ENCODE assay signal across 15 cellular contexts in genomic region chr1:53617382-53618217, GRCh38.
A peak's percentile ranks its signal among the peaks of the same experiment; 100 is the strongest.
DNase-seq lines count a peak whose midpoint lies in the region; TF ChIP-seq lines count a peak whose summit lies in the region.
"Had no signal": no experiment of that assay in that cellular context is flagged by ENCODE, and none has a peak within 500 bp of the region (broad histone marks: within the 10 kb centered on the region; RNA-seq: fewer than 3 reads in every experiment).

No MANE protein-coding gene starts in this region.

- no peak overlapping the region for H3K4me3 ChIP-seq in suprapubic skin
- H3K4me3 ChIP-seq: GM12878, tibial nerve had no signal

- peaks cover 16% of the 10 kb centered on the region for H3K4me1 ChIP-seq in suprapubic skin
- H3K4me1 ChIP-seq: tibial nerve had no signal

- no peaks in the 10 kb centered on the region for H3K9me3 ChIP-seq in suprapubic skin
- H3K9me3 ChIP-seq: tibial nerve had no signal

- H3K4me1 Mint-ChIP-seq in glutamatergic neuron (ENCODE audit: low read depth, unreplicated experiment) = peaks cover 16% of the 10 kb centered on the region
- H3K4me1 Mint-ChIP-seq: activated naive CD4-positive, alpha-beta T cell treated with anti-CD3 and anti-CD28 coated beads, Interleukin-2, amount 50 U/mL, for 24 hours had no signal

- peak overlapping the region; percentile 11 for H3K27ac Mint-ChIP-seq in glutamatergic neuron (ENCODE audit: unreplicated experiment)
- H3K27ac Mint-ChIP-seq: activated naive CD4-positive, alpha-beta T cell treated with anti-CD3 and anti-CD28 coated beads, Interleukin-2, amount 50 U/mL, for 24 hours had no signal

- DNase-seq in activated T-cell treated with anti-CD3 and anti-CD28 coated beads, Interleukin-2, amount 50 U/mL, for 1 hour = peak; percentile 8
- DNase-seq in activated T-cell treated with anti-CD3 and anti-CD28 coated beads, Interleukin-2, amount 50 U/mL, for 48 hours = no peak
- peak; percentile 26 for DNase-seq in activated CD8-positive, alpha-beta memory T cell treated with anti-CD3 and anti-CD28 coated beads, Interleukin-2, amount 50 U/mL, for 48 hours
- no peak for DNase-seq in glutamatergic neuron
- peak; percentile 46 to 53 for DNase-seq in suprapubic skin (ENCODE audit: low spot score in 2 of 2)
- DNase-seq in amniotic stem cell (lab: John Stamatoyannopoulos, UW) = no peak
- no peak for DNase-seq in GF-D8 (lab: John Stamatoyannopoulos, UW)
- no peak for DNase-seq in DMS153 (lab: John Stamatoyannopoulos, UW)
- DNase-seq: ACHN; activated CD4-positive, alpha-beta T cell treated with anti-CD3 and anti-CD28 coated beads, Interleukin-2, amount 50 U/mL, for 48 hours; NCI-H1436 treated with DMSO at 0.1 percent for 48 hours; occipital lobe had no signal

- H3K27ac ChIP-seq in suprapubic skin = peak overlapping the region; percentile 49
- H3K27ac ChIP-seq: tibial nerve had no signal

- no peaks in the 10 kb centered on the region for H3K36me3 ChIP-seq in suprapubic skin
- H3K36me3 ChIP-seq: tibial nerve had no signal

- H3K27me3 Mint-ChIP-seq in glutamatergic neuron (ENCODE audit: unreplicated experiment) = peaks cover 5% of the 10 kb centered on the region
- H3K27me3 Mint-ChIP-seq: activated naive CD4-positive, alpha-beta T cell treated with anti-CD3 and anti-CD28 coated beads, Interleukin-2, amount 50 U/mL, for 24 hours had no signal

- TF ChIP-seq CTCF in glutamatergic neuron (IDR thresholded peaks at IDR 0.05; ENCODE audit: partially characterized antibody, unreplicated experiment) (no peak), suprapubic skin (IDR thresholded peaks at IDR 0.05) (no peak)

- 72% methylated on average over 11 of the region's 11 CpGs for WGBS in suprapubic skin

- no peaks in the 10 kb centered on the region for H3K36me3 Mint-ChIP-seq in glutamatergic neuron (ENCODE audit: unreplicated experiment)
- H3K36me3 Mint-ChIP-seq: activated naive CD4-positive, alpha-beta T cell treated with anti-CD3 and anti-CD28 coated beads, Interleukin-2, amount 50 U/mL, for 24 hours had no signal

- no peaks in the 10 kb centered on the region for H3K27me3 ChIP-seq in suprapubic skin
- H3K27me3 ChIP-seq: tibial nerve had no signal

- peaks cover 2% of the 10 kb centered on the region for H3K9me3 Mint-ChIP-seq in glutamatergic neuron (ENCODE audit: unreplicated experiment)
- H3K9me3 Mint-ChIP-seq: activated naive CD4-positive, alpha-beta T cell treated with anti-CD3 and anti-CD28 coated beads, Interleukin-2, amount 50 U/mL, for 24 hours had no signal

- no peak for TF ChIP-seq POLR2A in suprapubic skin (IDR thresholded peaks at IDR 0.05)

- no peak for TF ChIP-seq EP300 in suprapubic skin (IDR thresholded peaks at IDR 0.05)

- peak overlapping the region; percentile 30 for H3K4me3 Mint-ChIP-seq in glutamatergic neuron (ENCODE audit: unreplicated experiment)
- H3K4me3 Mint-ChIP-seq: activated naive CD4-positive, alpha-beta T cell treated with anti-CD3 and anti-CD28 coated beads, Interleukin-2, amount 50 U/mL, for 24 hours had no signal

Comparison
In these comparisons a context has a peak if more than half of its experiments do, and no peak if none do; other contexts are left out.
1. DNase-seq: peak in activated T-cell treated with anti-CD3 and anti-CD28 coated beads, Interleukin-2, amount 50 U/mL, for 1 hour (single experiment), activated CD8-positive, alpha-beta memory T cell treated with anti-CD3 and anti-CD28 coated beads, Interleukin-2, amount 50 U/mL, for 48 hours (single experiment) and suprapubic skin (2 of 2); none in activated T-cell treated with anti-CD3 and anti-CD28 coated beads, Interleukin-2, amount 50 U/mL, for 48 hours (0 of 2), glutamatergic neuron (single experiment), amniotic stem cell (single experiment), GF-D8 (single experiment) and DMS153 (single experiment).